Comparison of ENCODE assay signal across 11 cellular contexts in the genomic region with DNA sequence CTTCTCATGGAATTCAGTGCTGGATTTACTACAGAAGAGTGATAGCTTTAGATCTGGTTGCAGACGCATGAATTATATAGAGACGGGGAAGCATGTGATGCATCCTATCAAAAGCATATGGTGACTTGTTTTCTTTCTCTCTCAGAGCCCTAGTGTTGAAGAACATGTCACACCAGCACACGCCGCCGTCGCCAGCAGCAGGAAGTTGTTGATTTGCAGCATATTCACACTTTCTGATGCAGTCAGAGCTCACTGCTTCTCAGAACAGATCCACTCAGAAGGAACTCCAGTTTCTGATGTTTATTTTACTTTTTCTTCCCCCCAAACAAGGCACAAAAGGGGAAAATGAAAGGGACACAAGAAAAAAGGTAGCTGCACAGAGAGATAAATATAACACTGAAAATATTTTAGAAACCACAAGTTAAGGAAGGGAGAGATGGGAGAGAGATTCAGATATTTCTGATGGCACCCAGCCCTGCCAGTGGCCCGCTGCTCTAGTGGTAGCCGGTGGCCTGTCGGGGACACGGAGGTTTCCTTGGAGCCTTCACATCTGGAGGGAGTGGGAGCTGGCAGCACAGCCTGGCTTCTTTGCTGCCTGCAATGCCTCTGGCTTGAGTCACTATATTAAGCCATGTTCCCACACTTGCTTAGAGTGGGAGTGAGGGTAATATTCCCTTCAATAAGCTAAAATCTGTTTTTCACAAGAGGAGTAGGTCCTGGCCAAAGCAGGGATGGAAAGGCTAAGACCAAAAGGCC.
A peak's percentile ranks its signal among the peaks of the same experiment; 100 is the strongest.
DNase-seq lines count a peak whose midpoint lies in the region; ATAC-seq lines count a peak whose summit lies in the region.
"Had no signal": no experiment of that assay in that cellular context is flagged by ENCODE, and none has a peak within 500 bp of the region (broad histone marks: within the 10 kb centered on the region; RNA-seq: fewer than 3 reads in every experiment).

No MANE protein-coding gene starts in this region.

- DNase-seq in activated naive CD4-positive, alpha-beta T cell treated with Interleukin-2 at 50 U/mL for 16 hours, result peak; percentile 9
- DNase-seq in activated naive CD4-positive, alpha-beta T cell treated with anti-CD3 and anti-CD28 coated beads, Interleukin-2, amount 50 U/mL, for 16 hours, result no peak
- no peak for DNase-seq in activated naive CD8-positive, alpha-beta T cell treated with anti-CD3 and anti-CD28 coated beads, Interleukin-2, amount 10 ng/mL, durations not matched to agents 7 days and 5 days
- peak; percentile 91 for DNase-seq in iris pigment epithelial cell (ENCODE audit: low read depth)
- DNase-seq in HK-2 (ENCODE audit: unreplicated experiment), result no peak
- DNase-seq in SKM-1 treated with dmso at 0.1 percent for 144 hours (lab: John Stamatoyannopoulos, UW; ENCODE audit: unreplicated experiment), result no peak
- DNase-seq: Caco-2, foreskin keratinocyte, SIG-M5 had no signal

- ATAC-seq in activated naive CD8-positive, alpha-beta T cell treated with anti-CD3 and anti-CD28 coated beads, Interleukin-2, amount 10 ng/mL, durations not matched to agents 7 days and 5 days (ENCODE audit: low read depth), result peak; percentile 76
- ATAC-seq in GM21786 (IDR thresholded peaks at IDR 0.05; ENCODE audit: unreplicated experiment), result no peak
- ATAC-seq: foreskin keratinocyte had no signal

- H3K4me1 Mint-ChIP-seq in activated naive CD8-positive, alpha-beta T cell treated with anti-CD3 and anti-CD28 coated beads, Interleukin-2, amount 10 ng/mL, durations not matched to agents 7 days and 5 days, result peaks cover 13% of the 10 kb centered on the region

- peak overlapping the region; percentile 31 for H3K27ac ChIP-seq in thymus (ENCODE audit: low read depth)
- H3K27ac ChIP-seq: foreskin keratinocyte had no signal

- H3K27ac Mint-ChIP-seq in activated naive CD8-positive, alpha-beta T cell treated with anti-CD3 and anti-CD28 coated beads, Interleukin-2, amount 10 ng/mL, durations not matched to agents 7 days and 5 days, result peak overlapping the region; percentile 73

- H3K9me3 ChIP-seq in thymus (ENCODE audit: control insufficient read depth), result no peaks in the 10 kb centered on the region
- H3K9me3 ChIP-seq: Caco-2 had no signal

- whole genome bisulfite sequencing in thymus, result 55% methylated on average over 10 of the region's 10 CpGs

- H3K4me3 Mint-ChIP-seq in activated naive CD8-positive, alpha-beta T cell treated with anti-CD3 and anti-CD28 coated beads, Interleukin-2, amount 10 ng/mL, durations not matched to agents 7 days and 5 days, result peak overlapping the region; percentile 47

- H3K27me3 ChIP-seq in thymus (ENCODE audit: control insufficient read depth, insufficient read depth), result no peaks in the 10 kb centered on the region
- H3K27me3 ChIP-seq: foreskin keratinocyte had no signal

- POLR2A ChIA-PET in activated naive CD8-positive, alpha-beta T cell treated with anti-CD3 and anti-CD28 coated beads, Interleukin-2, amount 10 ng/mL, durations not matched to agents 7 days and 5 days (lab: Charles Lee), result no interaction called here

- H3K4me1 ChIP-seq in thymus (ENCODE audit: control insufficient read depth, insufficient read depth, low read length), result no peaks in the 10 kb centered on the region
- H3K4me1 ChIP-seq: Caco-2 had no signal

- no peak overlapping the region for H3K4me3 ChIP-seq in thymus (ENCODE audit: low read length)

- no peaks in the 10 kb centered on the region for H3K27me3 Mint-ChIP-seq in activated naive CD8-positive, alpha-beta T cell treated with anti-CD3 and anti-CD28 coated beads, Interleukin-2, amount 10 ng/mL, durations not matched to agents 7 days and 5 days

- H3K9me3 Mint-ChIP-seq in activated naive CD8-positive, alpha-beta T cell treated with anti-CD3 and anti-CD28 coated beads, Interleukin-2, amount 10 ng/mL, durations not matched to agents 7 days and 5 days, result peaks cover 6% of the 10 kb centered on the region

- H3K36me3 Mint-ChIP-seq in activated naive CD8-positive, alpha-beta T cell treated with anti-CD3 and anti-CD28 coated beads, Interleukin-2, amount 10 ng/mL, durations not matched to agents 7 days and 5 days, result peaks cover 1% of the 10 kb centered on the region

- H3K36me3 ChIP-seq in thymus (ENCODE audit: control insufficient read depth, insufficient read depth), result no peaks in the 10 kb centered on the region

Comparison
In these comparisons a context has a peak if more than half of its experiments do, and no peak if none do; other contexts are left out.
1. DNase-seq: peak in activated naive CD4-positive, alpha-beta T cell treated with Interleukin-2 at 50 U/mL for 16 hours (single experiment) and iris pigment epithelial cell (single experiment); none in activated naive CD4-positive, alpha-beta T cell treated with anti-CD3 and anti-CD28 coated beads, Interleukin-2, amount 50 U/mL, for 16 hours (single experiment), activated naive CD8-positive, alpha-beta T cell treated with anti-CD3 and anti-CD28 coated beads, Interleukin-2, amount 10 ng/mL, durations not matched to agents 7 days and 5 days (single experiment), HK-2 (single experiment) and SKM-1 treated with dmso at 0.1 percent for 144 hours (single experiment).